In the genomic region with DNA sequence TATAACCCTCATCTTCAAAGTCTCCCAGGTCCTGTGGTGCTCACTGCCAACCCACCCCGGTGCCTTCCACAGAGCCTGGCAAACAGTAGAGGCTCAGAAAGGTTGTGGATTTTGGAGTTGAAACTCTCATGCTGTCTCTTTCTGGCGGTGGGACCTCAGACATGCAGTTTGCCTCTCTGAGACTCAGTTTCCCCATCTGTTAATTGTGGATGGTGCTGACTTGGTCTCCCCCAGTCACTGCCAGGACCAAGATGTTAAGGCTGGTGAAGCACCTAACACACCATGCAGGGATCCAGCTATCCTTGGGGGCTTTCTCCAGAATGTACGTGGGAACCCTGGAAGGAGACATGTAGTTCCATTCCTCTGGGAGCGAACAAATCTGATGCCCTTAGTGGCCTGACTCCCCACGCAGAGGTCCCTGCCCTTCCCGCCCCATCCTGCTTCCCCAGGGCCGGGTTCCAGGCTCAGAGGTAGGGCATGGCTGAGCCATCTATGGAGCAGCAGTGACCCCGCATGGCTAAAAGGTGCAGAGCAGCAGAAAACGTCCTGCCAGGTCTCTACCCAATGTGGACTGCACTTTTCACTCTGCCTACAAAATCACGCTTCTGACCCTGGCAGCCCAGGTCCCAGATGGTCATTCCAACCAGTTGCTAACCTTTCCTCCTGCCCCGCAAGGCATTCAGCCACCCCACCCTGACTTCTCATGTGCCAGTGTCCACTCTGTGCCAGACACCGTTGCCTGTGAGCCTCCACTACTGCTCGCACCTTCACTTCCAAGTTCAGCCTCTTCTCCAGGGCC, we compare ENCODE assay signal across 8 cellular contexts. TPM values are rescaled to one million over a fixed set of nuclear protein-coding genes. Genes with fewer than 3 reads are reported as not detected.
DNase-seq lines count a peak whose midpoint lies in the region; ATAC-seq and TF ChIP-seq lines count a peak whose summit lies in the region.

No MANE protein-coding gene starts in this region.

- peaks cover 18% of the 10 kb centered on the region for H3K27me3 Mint-ChIP-seq in GM23338 (ENCODE audit: insufficient read depth, low read depth, poor library complexity)

- TF ChIP-seq CTCF in DOHH2 (IDR thresholded peaks at IDR 0.05; ENCODE audit: low read depth, low read length, poor library complexity, severe bottlenecking), result peak; percentile 85
- TF ChIP-seq CTCF in GM23338 (conservative IDR thresholded peaks at IDR 0.05; ENCODE audit: low read depth in 2 of 2), result peak; percentile 80 to 97
- TF ChIP-seq CTCF in spleen (IDR thresholded peaks at IDR 0.05 in 8 of 11, conservative IDR thresholded peaks at IDR 0.05 in 3 of 11), result peak; percentile 66 to 88 (median 79)

- no peak overlapping the region for H3K4me2 ChIP-seq in DOHH2 (ENCODE audit: low read length)
- no peak overlapping the region for H3K4me2 ChIP-seq in GM23338

- no peaks in the 10 kb centered on the region for H3K9me3 Mint-ChIP-seq in GM23338

- H3K36me3 Mint-ChIP-seq in GM23338 (ENCODE audit: low read depth), result no peaks in the 10 kb centered on the region

- WGBS in spleen, 5 donors, result 35 to 42% (median 41%) methylated on average over 13 of the region's 13 CpGs

- H3K36me3 ChIP-seq in DOHH2 (ENCODE audit: control insufficient read depth, low read length), result no peaks in the 10 kb centered on the region
- H3K36me3 ChIP-seq in GM23338 (ENCODE audit: insufficient read depth), result no peaks in the 10 kb centered on the region
- H3K36me3 ChIP-seq in spleen, result no peaks in the 10 kb centered on the region

- H3F3A ChIP-seq in DOHH2 (ENCODE audit: control insufficient read depth, insufficient read depth), result no peaks in the 10 kb centered on the region
- H3F3A ChIP-seq in GM23338 (replicated peaks; ENCODE audit: low read depth), result no peaks in the 10 kb centered on the region; the same call in 1 of the 2 replicates

- H3K9me3 ChIP-seq in DOHH2 (ENCODE audit: control insufficient read depth, insufficient read depth, low read length) (no peaks in the 10 kb centered on the region), spleen (no peaks in the 10 kb centered on the region)

- H3K4me1 Mint-ChIP-seq in GM23338, result peaks cover 34% of the 10 kb centered on the region

- H3K4me3 ChIP-seq in DOHH2 (ENCODE audit: low read length) (no peak overlapping the region), GM23338 (no peak overlapping the region), spleen (no peak overlapping the region)

- H3K27ac ChIP-seq in DOHH2 (ENCODE audit: low read depth, low read length), result no peak overlapping the region
- H3K27ac ChIP-seq in GM23338 (ENCODE audit: low read depth), result no peak overlapping the region
- H3K27ac ChIP-seq in spleen, result no peak overlapping the region

- H3K4me1 ChIP-seq in DOHH2 (ENCODE audit: control insufficient read depth, low read length) (no peaks in the 10 kb centered on the region), GM23338 (ENCODE audit: insufficient read depth) (peaks cover 18% of the 10 kb centered on the region), spleen (peaks cover 0 to 5% (median 0%) of the 10 kb centered on the region in 6 donors)

- no peak overlapping the region for H3K4me3 Mint-ChIP-seq in GM23338

- peak; percentile 91 for DNase-seq in GM23338 (ENCODE audit: low spot score)
- DNase-seq in NCI-H1048 (lab: John Stamatoyannopoulos, UW), result peak; percentile 30
- peak in 4 of 5 donors; percentile 40 to 61 (median 49) for DNase-seq in T-helper 1 cell
- peak; percentile 31 for DNase-seq in amniotic stem cell (lab: John Stamatoyannopoulos, UW)
- peak; percentile 90 for DNase-seq in hepatic stellate cell (ENCODE audit: low spot score)
- peak; percentile 86 for DNase-seq in spleen

- H2AFZ ChIP-seq in GM23338, result 0 out of 2 replicates have a peak overlapping the region, but pooled peaks have one; percentile 56

- H4K20me1 ChIP-seq in DOHH2 (ENCODE audit: control insufficient read depth, insufficient read depth, low read depth, low read length), result no peaks in the 10 kb centered on the region
- no peaks in the 10 kb centered on the region for H4K20me1 ChIP-seq in GM23338 (replicated peaks; ENCODE audit: insufficient read depth)

- ATAC-seq in GM23338 (peak; percentile 78), HG03520 (IDR thresholded peaks at IDR 0.05; ENCODE audit: unreplicated experiment) (no peak)

- H3K79me2 ChIP-seq in DOHH2 (ENCODE audit: control insufficient read depth, low read length), result no peaks in the 10 kb centered on the region
- H3K79me2 ChIP-seq in GM23338 (replicated peaks; ENCODE audit: insufficient read depth), result no peaks in the 10 kb centered on the region

- H3K27ac Mint-ChIP-seq in GM23338, result no peak overlapping the region

- no peak for TF ChIP-seq POLR2A in spleen (IDR thresholded peaks at IDR 0.05)

- H3K27me3 ChIP-seq in DOHH2 (ENCODE audit: control insufficient read depth, low read length) (peaks cover 17% of the 10 kb centered on the region), GM23338 (ENCODE audit: insufficient read depth) (no peaks in the 10 kb centered on the region), spleen (replicated peaks in 1 of 7) (peaks cover 0 to 5% (median 0%) of the 10 kb centered on the region in 7 donors)

- intact Hi-C loops in spleen (cut with DNase I; ENCODE audit: low total_unique reads), result no loop called here

- H3K9me2 ChIP-seq in DOHH2 (replicated peaks; ENCODE audit: control insufficient read depth, low read length) (no peaks in the 10 kb centered on the region), GM23338 (ENCODE audit: insufficient read depth) (peaks cover 4% of the 10 kb centered on the region; the same call in 1 of the 2 replicates)

TF ChIP-seq in GM23338, 12 proteins besides CTCF, POLR2A, EP300 and RAD21:
- no peak for TF ChIP-seq EZH2phosphoT487 (IDR thresholded peaks at IDR 0.05; ENCODE audit: unreplicated experiment)

RNA-seq across cellular contexts. Expression of gene TTC22, which starts 9.2 kb away (rescaled TPM):
- 1.7 and 2.5 TPM in 2 replicates for total RNA-seq in GM23338 (2014; rRNA removed; shearing (Covaris generic))
- 0.85 and 1.2 TPM in 2 replicates for polyA plus RNA-seq in GM23338 (2016; fragmentation: Nextera tagmentation; extraction: Ambion mirVana)
- total RNA-seq in spleen, result 1 to 10 TPM; 2.7 to 6.4 (median 3.7) TPM
- 1 to 10 TPM in 2 of 3 donors, under 1 TPM in 1; 0.73 to 1.9 (median 1.1) TPM for polyA plus RNA-seq in spleen

RNA-seq across cellular contexts. Expression of gene PARS2, which starts 46.0 kb away (rescaled TPM):
- 13.6 and 14.8 TPM in 2 replicates for total RNA-seq in GM23338 (2014; rRNA removed; shearing (Covaris generic))
- polyA plus RNA-seq in GM23338 (2016; fragmentation: Nextera tagmentation; extraction: Ambion mirVana) (5.9 and 6.5 TPM in 2 replicates), spleen (1 to 10 TPM in 2 of 3 donors, under 1 TPM in 1; 0.96 to 2.1 (median 1.9) TPM)
- total RNA-seq in spleen, result 1 to 10 TPM; 2.7 to 3.8 (median 3.4) TPM

Comparison
In these comparisons a context has a peak if more than half of its experiments do, and no peak if none do; other contexts are left out.
1. DNase-seq: peak in every context shown above with its lines; median percentile 91 in GM23338; 90 in hepatic stellate cell; 86 in spleen; 49 in T-helper 1 cell; 31 in amniotic stem cell; 30 in NCI-H1048.